ENCODE assay signal across 1 cellular context in genomic region chr17:41738077-41738800, GRCh38.
TF ChIP-seq lines count a peak whose summit lies in the region.

No MANE protein-coding gene starts in this region.

TF ChIP-seq in HepG2, 621 proteins besides CTCF, POLR2A, EP300 and RAD21 (continued from another document and continues in another):
- TF ChIP-seq TCF7 (IDR thresholded peaks at IDR 0.05; ENCODE audit: low read depth) (no peak), IKZF5 (CRISPR knock-in tag; IDR thresholded peaks at IDR 0.05) (peak; percentile 76; the same call in 1 of the 2 replicates), ERF (CRISPR knock-in tag; IDR thresholded peaks at IDR 0.05) (peak; percentile 77), TFDP2 (CRISPR knock-in tag; IDR thresholded peaks at IDR 0.05) (peak; percentile 47; the same call in 1 of the 2 replicates), KDM5B (CRISPR knock-in tag; IDR thresholded peaks at IDR 0.05; ENCODE audit: borderline replicate concordance) (0 out of 2 replicates have a peak, but pooled peaks have one; percentile 20), NFKBIZ (CRISPR knock-in tag; IDR thresholded peaks at IDR 0.05) (no peak), ZNF674 (CRISPR knock-in tag; IDR thresholded peaks at IDR 0.05; ENCODE audit: low read depth) (no peak), ZNF605 (CRISPR knock-in tag; IDR thresholded peaks at IDR 0.05) (peak; percentile 81; the same call in 1 of the 2 replicates), ATF6 (CRISPR knock-in tag; conservative IDR thresholded peaks at IDR 0.05) (0 out of 2 replicates have a peak, but pooled peaks have one; percentile 48), MXI1 (IDR thresholded peaks at IDR 0.05; ENCODE audit: borderline replicate concordance, low read depth, low read length) (peak; percentile 80; the same call in 1 of the 3 replicates), PRMT3 (CRISPR knock-in tag; IDR thresholded peaks at IDR 0.05; ENCODE audit: borderline replicate concordance, low read depth) (no peak), IRF2 (CRISPR knock-in tag; IDR thresholded peaks at IDR 0.05) (peak; percentile 87), BORCS8-MEF2B (CRISPR knock-in tag; IDR thresholded peaks at IDR 0.05) (peak; percentile 86; the same call in 1 of the 2 replicates), ZNF547 (CRISPR knock-in tag; IDR thresholded peaks at IDR 0.05) (peak; percentile 71), ZNF780A (CRISPR knock-in tag; IDR thresholded peaks at IDR 0.05) (no peak), XRCC5 (optimal IDR thresholded peaks at IDR 0.05; ENCODE audit: low read length) (peak; percentile 86), HOXA9 (CRISPR knock-in tag; IDR thresholded peaks at IDR 0.05; ENCODE audit: borderline replicate concordance) (no peak), ZFP41 (CRISPR knock-in tag; IDR thresholded peaks at IDR 0.05; ENCODE audit: borderline replicate concordance) (no peak), ELK4 (CRISPR knock-in tag; IDR thresholded peaks at IDR 0.05; ENCODE audit: borderline replicate concordance) (no peak), KLF11 (CRISPR knock-in tag; IDR thresholded peaks at IDR 0.05) (peak; percentile 72; the same call in 1 of the 2 replicates), PRPF4 (IDR thresholded peaks at IDR 0.05; ENCODE audit: low read depth, low read length, poor library complexity, severe bottlenecking) (no peak), MED1 (CRISPR knock-in tag; IDR thresholded peaks at IDR 0.05) (peak; percentile 71), ZFP82 (CRISPR knock-in tag; IDR thresholded peaks at IDR 0.05; ENCODE audit: borderline replicate concordance) (no peak), CCDC6 (CRISPR knock-in tag; IDR thresholded peaks at IDR 0.05) (0 out of 2 replicates have a peak, but pooled peaks have one; percentile 52), ZNF280B (CRISPR knock-in tag; IDR thresholded peaks at IDR 0.05; ENCODE audit: borderline replicate concordance) (no peak; the same call in 1 of the 2 replicates), PAWR (CRISPR knock-in tag; IDR thresholded peaks at IDR 0.05; ENCODE audit: borderline replicate concordance) (no peak), ZNF441 (CRISPR knock-in tag; IDR thresholded peaks at IDR 0.05; ENCODE audit: borderline replicate concordance) (peak; percentile 63; the same call in 1 of the 2 replicates), ZNF253 (CRISPR knock-in tag; IDR thresholded peaks at IDR 0.05; ENCODE audit: borderline replicate concordance) (no peak), ZBTB46 (CRISPR knock-in tag; IDR thresholded peaks at IDR 0.05; ENCODE audit: borderline replicate concordance) (no peak), ZNF329 (CRISPR knock-in tag; IDR thresholded peaks at IDR 0.05; ENCODE audit: low read depth) (0 out of 2 replicates have a peak, but pooled peaks have one; percentile 40), THRA (CRISPR knock-in tag; IDR thresholded peaks at IDR 0.05; ENCODE audit: borderline replicate concordance) (peak; percentile 56; the same call in 1 of the 2 replicates), WIZ (CRISPR knock-in tag; IDR thresholded peaks at IDR 0.05) (no peak), ZNF687 (CRISPR knock-in tag; IDR thresholded peaks at IDR 0.05) (peak; percentile 78), RFXANK (CRISPR knock-in tag; IDR thresholded peaks at IDR 0.05) (0 out of 2 replicates have a peak, but pooled peaks have one; percentile 38), TEAD2 (CRISPR knock-in tag; IDR thresholded peaks at IDR 0.05) (no peak), NR2F6 (IDR thresholded peaks at IDR 0.05) (no peak; the same call in 1 of the 2 replicates), NR2F6 (CRISPR knock-in tag; IDR thresholded peaks at IDR 0.05) (0 out of 2 replicates have a peak, but pooled peaks have one; percentile 63), MYC (CRISPR knock-in tag; IDR thresholded peaks at IDR 0.05; ENCODE audit: borderline replicate concordance) (peak; percentile 99), ZHX1 (CRISPR knock-in tag; IDR thresholded peaks at IDR 0.05; ENCODE audit: low read depth) (no peak), ASH2L (IDR thresholded peaks at IDR 0.05; ENCODE audit: insufficient read length, low read depth, low read length) (no peak), STAG1 (CRISPR knock-in tag; IDR thresholded peaks at IDR 0.05) (peak; percentile 100), CREB3 (CRISPR knock-in tag; IDR thresholded peaks at IDR 0.05) (no peak)
